27 cellular contexts compared by ENCODE assay signal in the genomic region with DNA sequence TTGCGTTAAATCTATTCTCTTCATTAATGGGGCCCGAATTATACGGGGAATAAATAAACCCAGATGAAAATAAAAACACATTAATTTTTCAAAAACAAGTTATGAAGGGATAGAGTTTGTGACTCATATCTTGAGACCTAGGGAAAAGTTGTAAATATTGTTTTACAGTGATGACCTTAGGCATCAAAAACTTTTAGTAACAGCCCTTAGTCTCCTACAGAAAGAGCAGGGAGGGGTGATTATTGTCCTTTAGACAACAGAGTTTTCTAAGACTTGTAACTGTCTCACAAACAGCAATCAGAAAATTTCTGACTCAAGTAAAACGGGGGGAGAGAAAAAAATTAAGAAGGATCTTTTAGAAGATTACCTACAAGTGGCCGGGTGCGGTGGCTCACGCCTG.
"Had no signal": no experiment of that assay in that cellular context is flagged by ENCODE, and none has a peak within 500 bp of the region (broad histone marks: within the 10 kb centered on the region; RNA-seq: fewer than 3 reads in every experiment).

No MANE protein-coding gene starts in this region.

- H3K9me3 ChIP-seq: left lung, lower lobe of right lung, pancreas, prostate gland, spleen, suprapubic skin, thoracic aorta, tibial artery, upper lobe of right lung had no signal

- H3K4me3 ChIP-seq: left lung, lower lobe of right lung, pancreas, prostate gland, spleen, suprapubic skin, thoracic aorta, tibial artery, upper lobe of right lung had no signal

- H3K36me3 ChIP-seq: left lung, lower lobe of right lung, pancreas, prostate gland, spleen, suprapubic skin, thoracic aorta, tibial artery, upper lobe of right lung had no signal

- FAIRE-seq: islet of Langerhans, kidney, pancreas, small intestine, urothelium cell line had no signal

- H3K27me3 ChIP-seq: left lung, pancreas, spleen, suprapubic skin, tibial artery, upper lobe of right lung had no signal

- H3K27ac ChIP-seq: left lung, lower lobe of right lung, pancreas, prostate gland, spleen, suprapubic skin, thoracic aorta, tibial artery, upper lobe of right lung had no signal

- DNase-seq: hippocampal formation; immature natural killer cell; kidney; left colon; left lung; lower lobe of right lung; mammary epithelial cell; mesenchymal stem cell; naive thymus-derived CD8-positive, alpha-beta T cell; nucleus accumbens; pancreas; retina; right cardiac atrium; small intestine; spleen; stimulated activated CD4-positive, alpha-beta T cell treated with anti-CD3 and anti-CD28 coated beads, Interleukin-4, amount 100 ng/mL, for 24 hours; stimulated activated naive CD4-positive, alpha-beta T cell; tibial artery; trophoblast cell; upper lobe of right lung had no signal

- ATAC-seq: left colon; left lung; lower lobe of right lung; naive thymus-derived CD8-positive, alpha-beta T cell; pancreas; right cardiac atrium; sciatic nerve; stimulated activated effector memory CD8-positive, alpha-beta T cell treated with anti-CD3 and anti-CD28 coated beads, Interleukin-12 subunit alpha, Interleukin-12 subunit beta, amount 100 ng/mL, for 72 hours; upper lobe of right lung had no signal

- H3K4me1 ChIP-seq: left lung, lower lobe of right lung, pancreas, prostate gland, spleen, suprapubic skin, tibial artery, upper lobe of right lung had no signal
